ENCODE assay signal across 9 cellular contexts in genomic region chr17:1179112-1179634, GRCh38. TPM values are rescaled to one million over a fixed set of nuclear protein-coding genes. Genes with fewer than 3 reads are reported as not detected.
A peak's percentile ranks its signal among the peaks of the same experiment; 100 is the strongest.
DNase-seq lines count a peak whose midpoint lies in the region; ATAC-seq lines count a peak whose summit lies in the region.
"Had no signal": no experiment of that assay in that cellular context is flagged by ENCODE, and none has a peak within 500 bp of the region (broad histone marks: within the 10 kb centered on the region; RNA-seq: fewer than 3 reads in every experiment).

No MANE protein-coding gene starts in this region.

- intact Hi-C loops in left cardiac atrium (cut with DNase I) = no loop called here

- H3K9me3 ChIP-seq in HAP-1 (no peaks in the 10 kb centered on the region), skeletal muscle tissue (ENCODE audit: control insufficient read depth in 3 of 3, low read length in 3 of 3) (no peaks in the 10 kb centered on the region)

- CTCF ChIA-PET in activated CD8-positive, alpha-beta memory T cell treated with anti-CD3 and anti-CD28 coated beads, Interleukin-2, amount 10 ng/mL, durations not matched to agents 7 days and 5 days (lab: Charles Lee) = interaction anchor here (0.8 to 1.4 kb wide), 2 partner anchors 8 to 121 kb away, joined by 3 to 4 read pairs; no protein-coding TSS in a partner anchor

- no peak for ATAC-seq in activated CD8-positive, alpha-beta memory T cell treated with anti-CD3 and anti-CD28 coated beads, Interleukin-2, amount 10 ng/mL, durations not matched to agents 7 days and 5 days
- ATAC-seq in left cardiac atrium (peak; percentile 10 to 28), HG03571 (IDR thresholded peaks at IDR 0.05; ENCODE audit: unreplicated experiment) (no peak)

- H3K27me3 Mint-ChIP-seq in activated CD8-positive, alpha-beta memory T cell treated with anti-CD3 and anti-CD28 coated beads, Interleukin-2, amount 10 ng/mL, durations not matched to agents 7 days and 5 days = peaks cover 18% of the 10 kb centered on the region

- H3K9ac ChIP-seq in skeletal muscle tissue (ENCODE audit: low read depth in 1 of 3, low read length in 3 of 3) = peak overlapping the region in 1 of 3 donors; percentile 54

- peak overlapping the region; percentile 59 for H3K4me3 Mint-ChIP-seq in activated CD8-positive, alpha-beta memory T cell treated with anti-CD3 and anti-CD28 coated beads, Interleukin-2, amount 10 ng/mL, durations not matched to agents 7 days and 5 days

- peak overlapping the region; percentile 73 for H3K4me3 ChIP-seq in HAP-1
- peak overlapping the region; percentile 23 to 62 (median 58) for H3K4me3 ChIP-seq in skeletal muscle tissue (ENCODE audit: low read length in 3 of 3)

- H3K4me1 ChIP-seq in HAP-1 = peaks cover 7% of the 10 kb centered on the region; the same call in 1 of the 2 replicates
- peaks cover 17 to 36% (median 22%) of the 10 kb centered on the region in 3 donors for H3K4me1 ChIP-seq in skeletal muscle tissue (ENCODE audit: control insufficient read depth in 3 of 3, insufficient read depth in 3 of 3, low read length in 3 of 3)

- in situ Hi-C loops in HAP-1 (cut with MboI; ENCODE audit: low sequenced_read_pairs) = no loop called here

- no peaks in the 10 kb centered on the region for H3K36me3 Mint-ChIP-seq in activated CD8-positive, alpha-beta memory T cell treated with anti-CD3 and anti-CD28 coated beads, Interleukin-2, amount 10 ng/mL, durations not matched to agents 7 days and 5 days
- H3K36me3 Mint-ChIP-seq: activated naive CD4-positive, alpha-beta T cell treated with anti-CD3 and anti-CD28 coated beads, Interleukin-2, amount 50 U/mL, for 72 hours had no signal

- no peak overlapping the region for H3K27ac ChIP-seq in skeletal muscle tissue (ENCODE audit: low read depth, low read length)

- H3K27me3 ChIP-seq in HAP-1 (ENCODE audit: low read depth) = no peaks in the 10 kb centered on the region
- H3K27me3 ChIP-seq in skeletal muscle tissue (ENCODE audit: control insufficient read depth in 3 of 3, insufficient read depth in 3 of 3, low read length in 3 of 3) = peaks cover 15 to 35% (median 18%) of the 10 kb centered on the region in 3 donors

- H3K4me1 Mint-ChIP-seq in activated CD8-positive, alpha-beta memory T cell treated with anti-CD3 and anti-CD28 coated beads, Interleukin-2, amount 10 ng/mL, durations not matched to agents 7 days and 5 days = peaks cover 21% of the 10 kb centered on the region

- DNase-seq in HAP-1 (ENCODE audit: low spot score in 2 of 2) (peak in 1 of 2 experiments; percentile 43), left cardiac atrium (peak; percentile 33), iPS-NIHi11 (ENCODE audit: low spot score) (no peak), COLO668 (lab: John Stamatoyannopoulos, UW; ENCODE audit: unreplicated experiment) (no peak)
- DNase-seq in activated CD8-positive, alpha-beta memory T cell treated with anti-CD3 and anti-CD28 coated beads, Interleukin-2, amount 10 ng/mL, durations not matched to agents 7 days and 5 days = no peak
- no peak for DNase-seq in activated CD4-positive, alpha-beta T cell treated with anti-CD3 and anti-CD28 coated beads for 48 hours

- no peak overlapping the region for H3K27ac Mint-ChIP-seq in activated CD8-positive, alpha-beta memory T cell treated with anti-CD3 and anti-CD28 coated beads, Interleukin-2, amount 10 ng/mL, durations not matched to agents 7 days and 5 days

- H3K36me3 ChIP-seq in HAP-1 (replicated peaks) (no peaks in the 10 kb centered on the region), skeletal muscle tissue (ENCODE audit: control insufficient read depth in 3 of 3, insufficient read depth in 3 of 3, low read length in 3 of 3) (no peaks in the 10 kb centered on the region)

- H3K9me3 Mint-ChIP-seq in activated CD8-positive, alpha-beta memory T cell treated with anti-CD3 and anti-CD28 coated beads, Interleukin-2, amount 10 ng/mL, durations not matched to agents 7 days and 5 days (ENCODE audit: low read depth) = no peaks in the 10 kb centered on the region
- H3K9me3 Mint-ChIP-seq: activated naive CD4-positive, alpha-beta T cell treated with anti-CD3 and anti-CD28 coated beads, Interleukin-2, amount 50 U/mL, for 72 hours had no signal

RNA-seq across cellular contexts. Expression of gene ABR, which starts 0.6 kb away (rescaled TPM):
- 100 to 1,000 TPM in 1 of 2 experiments, 10 to 100 TPM in 1; 83.2 to 145 TPM for total RNA-seq in activated CD8-positive, alpha-beta memory T cell treated with anti-CD3 and anti-CD28 coated beads, Interleukin-2, amount 10 ng/mL, durations not matched to agents 7 days and 5 days
- total RNA-seq in left cardiac atrium = 100 to 1,000 TPM; 118 to 132 TPM
- total RNA-seq in skeletal muscle tissue = 24.5 TPM

Comparison
In these comparisons a context has a peak if more than half of its experiments do, and no peak if none do; other contexts are left out.
1. ATAC-seq: peak in left cardiac atrium (2 of 2); none in activated CD8-positive, alpha-beta memory T cell treated with anti-CD3 and anti-CD28 coated beads, Interleukin-2, amount 10 ng/mL, durations not matched to agents 7 days and 5 days (single experiment) and HG03571 (single experiment).